21 cellular contexts compared by ENCODE assay signal in the genomic region with DNA sequence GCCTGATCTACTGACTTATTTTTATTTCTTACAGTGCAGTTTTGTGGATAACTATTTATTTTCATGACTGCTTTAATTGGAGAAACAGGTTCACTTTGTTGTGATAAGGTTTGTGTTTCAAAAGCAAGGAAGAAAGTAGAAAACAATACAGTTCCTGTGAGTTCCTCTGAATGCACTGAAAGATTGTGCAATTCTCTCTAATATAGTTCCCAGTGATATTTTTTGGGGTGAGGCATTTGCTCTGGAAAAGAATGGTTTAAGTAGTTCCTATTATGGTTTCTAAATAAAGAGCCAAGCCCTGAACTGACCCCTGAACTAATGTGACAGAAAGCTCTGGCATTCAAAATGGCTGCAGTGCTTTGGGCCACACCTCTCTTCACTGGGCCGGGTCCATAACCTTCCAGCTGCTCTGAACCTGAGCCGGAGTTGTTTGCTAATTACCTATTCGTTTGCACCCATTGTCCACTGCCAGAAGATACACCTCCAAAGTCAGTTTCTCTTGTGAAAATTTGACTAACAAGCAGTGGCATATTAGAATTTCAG. TPM values are rescaled to one million over a fixed set of nuclear protein-coding genes. Genes with fewer than 3 reads are reported as not detected.
"Had no signal": no experiment of that assay in that cellular context is flagged by ENCODE, and none has a peak within 500 bp of the region (broad histone marks: within the 10 kb centered on the region; RNA-seq: fewer than 3 reads in every experiment).

No MANE protein-coding gene starts in this region.

- ATAC-seq: activated CD8-positive, alpha-beta T cell treated with anti-CD3 and anti-CD28 coated beads, Interleukin-2, amount 10 ng/mL, durations not matched to agents 7 days and 5 days; activated naive CD8-positive, alpha-beta T cell treated with anti-CD3 and anti-CD28 coated beads, Interleukin-2, amount 50 U/mL, for 24 hours; heart right ventricle; left ventricle myocardium superior; right cardiac atrium; stimulated activated naive B cell treated with anti-CD40 and anti-IgM and Interleukin-4, amounts not matched to agents 10 μg/mL and 1 μg/mL and 100 μg/mL, for 72 hours had no signal

- H3K27me3 ChIP-seq: ascending aorta, dorsolateral prefrontal cortex, heart right ventricle, neural progenitor cell, tibial nerve had no signal

- H3K4me1 ChIP-seq: spleen had no signal

- H3K36me3 ChIP-seq: ascending aorta, esophagus squamous epithelium, heart right ventricle, neural progenitor cell, spleen, tibial nerve had no signal

- H3K9me3 ChIP-seq: ascending aorta, esophagus squamous epithelium, spleen had no signal

- H3K9ac ChIP-seq: neural progenitor cell had no signal

- DNase-seq: activated CD4-positive, alpha-beta T cell treated with anti-CD3 and anti-CD28 coated beads for 48 hours; activated CD8-positive, alpha-beta memory T cell treated with anti-CD3 and anti-CD28 coated beads, Interleukin-2, amount 50 U/mL, for 48 hours; activated CD8-positive, alpha-beta T cell treated with anti-CD3 and anti-CD28 coated beads, Interleukin-2, amount 10 ng/mL, durations not matched to agents 7 days and 5 days; activated naive CD4-positive, alpha-beta T cell; activated naive CD8-positive, alpha-beta T cell treated with anti-CD3 and anti-CD28 coated beads, Interleukin-2, amount 50 U/mL, for 24 hours; dorsolateral prefrontal cortex; esophagus squamous epithelium; foreskin melanocyte; heart right ventricle; islet precursor cell; left ventricle myocardium superior; right cardiac atrium; spleen; stimulated activated CD4-positive, alpha-beta T cell treated with anti-CD3 and anti-CD28 coated beads, Interleukin-2, amount 100 ng/mL, for 24 hours; stimulated activated naive B cell treated with anti-CD40 and anti-IgM and Interleukin-4, amounts not matched to agents 10 μg/mL and 1 μg/mL and 100 μg/mL, for 72 hours had no signal

- H3K4me3 Mint-ChIP-seq: activated CD8-positive, alpha-beta T cell treated with anti-CD3 and anti-CD28 coated beads, Interleukin-2, amount 10 ng/mL, durations not matched to agents 7 days and 5 days; activated naive CD8-positive, alpha-beta T cell treated with anti-CD3 and anti-CD28 coated beads, Interleukin-2, amount 50 U/mL, for 24 hours; activated T-helper 1 cell treated with anti-CD3 and anti-CD28 coated beads, Interleukin-12 subunit alpha, Interleukin-12 subunit beta, Interleukin-2, Interleukin-4 antibody, amounts not matched to agents 30 ng/mL and 10 ng/mL and 1 ng/mL, durations not matched to agents 14 hours and 24 hours and 36 hours; neural progenitor cell; stimulated activated naive B cell treated with anti-CD40 and anti-IgM and Interleukin-4, amounts not matched to agents 10 μg/mL and 1 μg/mL and 100 μg/mL, for 72 hours had no signal

- H3K27ac ChIP-seq: ascending aorta, dorsolateral prefrontal cortex, esophagus squamous epithelium, heart right ventricle, neural progenitor cell, spleen, tibial nerve had no signal

- H3K4me3 ChIP-seq: ascending aorta, dorsolateral prefrontal cortex, esophagus squamous epithelium, heart right ventricle, neural progenitor cell, spleen, tibial nerve had no signal

- H3K4me1 Mint-ChIP-seq: activated naive CD8-positive, alpha-beta T cell treated with anti-CD3 and anti-CD28 coated beads, Interleukin-2, amount 50 U/mL, for 24 hours; stimulated activated naive B cell treated with anti-CD40 and anti-IgM and Interleukin-4, amounts not matched to agents 10 μg/mL and 1 μg/mL and 100 μg/mL, for 72 hours had no signal

- H3K36me3 Mint-ChIP-seq: neural progenitor cell; stimulated activated naive B cell treated with anti-CD40 and anti-IgM and Interleukin-4, amounts not matched to agents 10 μg/mL and 1 μg/mL and 100 μg/mL, for 72 hours had no signal

- H3K9me3 Mint-ChIP-seq: activated naive CD8-positive, alpha-beta T cell treated with anti-CD3 and anti-CD28 coated beads, Interleukin-2, amount 50 U/mL, for 24 hours; activated T-helper 1 cell treated with anti-CD3 and anti-CD28 coated beads, Interleukin-12 subunit alpha, Interleukin-12 subunit beta, Interleukin-2, Interleukin-4 antibody, amounts not matched to agents 30 ng/mL and 10 ng/mL and 1 ng/mL, durations not matched to agents 14 hours and 24 hours and 36 hours; neural progenitor cell; stimulated activated naive B cell treated with anti-CD40 and anti-IgM and Interleukin-4, amounts not matched to agents 10 μg/mL and 1 μg/mL and 100 μg/mL, for 72 hours had no signal

- H2AFZ ChIP-seq: neural progenitor cell had no signal

- H3K4me2 ChIP-seq: neural progenitor cell had no signal

RNA-seq across cellular contexts. Expression of a gene that starts 56.6 kb away (rescaled TPM):
- total RNA-seq: activated CD8-positive, alpha-beta T cell treated with anti-CD3 and anti-CD28 coated beads, Interleukin-2, amount 10 ng/mL, durations not matched to agents 7 days and 5 days; activated T-helper 1 cell treated with anti-CD3 and anti-CD28 coated beads, Interleukin-12 subunit alpha, Interleukin-12 subunit beta, Interleukin-2, Interleukin-4 antibody, amounts not matched to agents 30 ng/mL and 10 ng/mL and 1 ng/mL, durations not matched to agents 14 hours and 24 hours and 36 hours; ascending aorta; left ventricle myocardium superior; mesenteric fat pad; spleen; subcutaneous adipose tissue; tibial nerve had no signal
- polyA plus RNA-seq: heart right ventricle, spleen had no signal
